ENCODE assay signal across 14 cellular contexts in genomic region chr3:151660890-151661289, GRCh38.
DNase-seq lines count a peak whose midpoint lies in the region; ATAC-seq and TF ChIP-seq lines count a peak whose summit lies in the region.
"Had no signal": no experiment of that assay in that cellular context is flagged by ENCODE, and none has a peak within 500 bp of the region (broad histone marks: within the 10 kb centered on the region; RNA-seq: fewer than 3 reads in every experiment).

No MANE protein-coding gene starts in this region.

- H3K27me3 ChIP-seq in A673 (replicated peaks; ENCODE audit: insufficient read depth, low read depth, low read length, poor library complexity) (no peaks in the 10 kb centered on the region), adrenal gland (no peaks in the 10 kb centered on the region)

- CTCF ChIA-PET in A673 (lab: Charles Lee) = interaction anchor here (0.7 kb wide), 1 partner anchor 235 kb away, joined by 8 read pairs; no protein-coding TSS in a partner anchor

- peak overlapping the region; percentile 10 for H3K27ac ChIP-seq in A673 (ENCODE audit: low read depth, low read length, poor library complexity, severe bottlenecking)
- no peak overlapping the region for H3K27ac ChIP-seq in adrenal gland

- intact Hi-C loops in A673 (cut with micrococcal nuclease; ENCODE audit: unreplicated experiment) = loop anchor here (1.0 to 10.0 kb wide), 8 partner anchors 80 to 376 kb away; no protein-coding TSS in a partner anchor
- intact Hi-C loops in adrenal gland (cut with DNase I) = loop anchor here (10.0 kb wide), 3 partner anchors 174 to 254 kb away; no protein-coding TSS in a partner anchor

- BruUV-seq in A673 (replicated peaks; lab: Mats Ljungman, UMichigan) = no TSS peak

- H3K4me3 ChIP-seq in A673 (ENCODE audit: low read depth, low read length, poor library complexity, severe bottlenecking) = no peak overlapping the region
- H3K4me3 ChIP-seq in adrenal gland = no peak overlapping the region

- no peak for ATAC-seq in GM18873 (IDR thresholded peaks at IDR 0.05; ENCODE audit: low FRiP score, unreplicated experiment)

- in situ Hi-C loops in GM13976 (cut with MboI; ENCODE audit: low sequenced_read_pairs, unreplicated experiment) = no loop called here

- peak; percentile 50; the same call in 1 of the 2 replicates for TF ChIP-seq CTCF in A673 (conservative IDR thresholded peaks at IDR 0.05; ENCODE audit: low read depth, low read length)
- TF ChIP-seq CTCF in adrenal gland (IDR thresholded peaks at IDR 0.05) = peak; percentile 14 to 73 (median 47)
- TF ChIP-seq CTCF in GM13976 (IDR thresholded peaks at IDR 0.05; ENCODE audit: borderline replicate concordance, control extremely low read depth, extremely low read depth, insufficient read depth, missing control alignments) = no peak

- peak; percentile 67 for DNase-seq in A673 (ENCODE audit: low spot score)
- DNase-seq in HT1080 (ENCODE audit: low read depth) = peak; percentile 15
- DNase-seq in adrenal gland = no peak
- DNase-seq in iris pigment epithelial cell (ENCODE audit: low read depth) = peak; percentile 12
- DNase-seq in activated gamma-delta T cell (lab: John Stamatoyannopoulos, UW) = no peak
- no peak for DNase-seq in GM13976 (ENCODE audit: low spot score)
- DNase-seq in activated T-cell treated with anti-CD3 and anti-CD28 coated beads for 4 hours = no peak
- DNase-seq: C1 segment of cervical spinal cord; islet precursor cell; NCI-H187; nephron progenitor cell; stimulated activated CD8-positive, alpha-beta memory T cell treated with anti-CD3 and anti-CD28 coated beads, Interleukin-4, amount 100 ng/mL, for 48 hours; T1000 had no signal

- H3K4me1 ChIP-seq in A673 (ENCODE audit: insufficient read depth, low read length, poor library complexity, severe bottlenecking) (peaks cover 82% of the 10 kb centered on the region), adrenal gland (replicated peaks in 1 of 2) (peaks cover 3 to 7% of the 10 kb centered on the region in 2 donors)

- POLR2A ChIA-PET in A673 (lab: Charles Lee; ENCODE audit: low non-redundant PET) = no interaction called here

- no peak for TF ChIP-seq POLR2A in adrenal gland (IDR thresholded peaks at IDR 0.05)

- H3K9me3 ChIP-seq in A673 (ENCODE audit: low read depth, low read length, poor library complexity, severe bottlenecking) (no peaks in the 10 kb centered on the region), adrenal gland (replicated peaks in 1 of 3) (no peaks in the 10 kb centered on the region)

- H3K36me3 ChIP-seq in A673 (ENCODE audit: insufficient read depth, low read length, poor library complexity, severe bottlenecking) (no peaks in the 10 kb centered on the region), adrenal gland (replicated peaks in 1 of 2) (no peaks in the 10 kb centered on the region)

- 42 to 53% (median 45%) methylated on average over 4 of the region's 4 CpGs for WGBS in adrenal gland, 4 donors

Comparison
In these comparisons a context has a peak if more than half of its experiments do, and no peak if none do; other contexts are left out.
1. DNase-seq: peak in A673 (single experiment), HT1080 (single experiment) and iris pigment epithelial cell (single experiment); none in adrenal gland (0 of 7), activated gamma-delta T cell (single experiment), GM13976 (single experiment) and activated T-cell treated with anti-CD3 and anti-CD28 coated beads for 4 hours (single experiment).